ENCODE assay signal across 8 cellular contexts in the genomic region with DNA sequence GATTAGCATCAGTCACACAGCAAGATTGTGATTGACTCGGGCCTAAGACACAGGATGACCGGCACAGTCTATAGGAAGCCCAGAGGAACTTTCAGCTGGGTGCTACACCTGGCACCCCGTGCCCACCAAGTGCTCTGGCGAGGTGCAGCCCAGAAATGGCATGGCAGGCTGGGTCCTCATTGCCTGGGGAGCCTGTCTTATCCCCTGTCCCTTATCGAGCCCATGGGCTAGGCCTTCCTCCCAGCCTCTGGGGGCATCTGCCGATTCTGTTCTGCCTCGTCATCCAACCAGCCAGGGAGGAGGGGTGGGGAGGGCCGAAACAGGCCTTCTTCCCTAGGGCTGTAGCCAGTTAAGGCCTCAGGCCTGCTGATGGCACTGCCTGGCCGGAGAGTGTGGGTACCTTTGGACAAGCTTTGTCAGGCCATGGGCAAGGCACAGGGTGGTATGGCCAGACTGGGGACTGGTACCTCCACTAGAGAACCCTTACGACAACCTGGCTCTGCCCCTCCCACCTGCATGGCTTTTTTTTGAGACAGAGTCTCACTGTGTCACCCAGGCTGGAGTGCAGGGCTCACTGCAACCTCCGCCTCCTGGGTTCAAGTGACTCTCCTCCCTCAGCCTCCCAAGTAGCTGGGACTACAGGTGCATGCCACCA. TPM values are rescaled to one million over a fixed set of nuclear protein-coding genes. Genes with fewer than 3 reads are reported as not detected.
A peak's percentile ranks its signal among the peaks of the same experiment; 100 is the strongest.
DNase-seq lines count a peak whose midpoint lies in the region; ATAC-seq and TF ChIP-seq lines count a peak whose summit lies in the region.

No MANE protein-coding gene starts in this region.

- peaks cover 4% of the 10 kb centered on the region for H3K79me1 ChIP-seq in neuronal stem cell (ENCODE audit: low read depth, low read length)

- no peak overlapping the region for H3K14ac ChIP-seq in neuronal stem cell (ENCODE audit: low read length)

- ATAC-seq in HG02571 (IDR thresholded peaks at IDR 0.05; ENCODE audit: unreplicated experiment) (no peak), HG02885 (IDR thresholded peaks at IDR 0.05; ENCODE audit: poor library complexity, unreplicated experiment) (no peak)

- H3K9me3 ChIP-seq in breast epithelium: no peaks in the 10 kb centered on the region
- no peaks in the 10 kb centered on the region for H3K9me3 ChIP-seq in neuronal stem cell (replicated peaks in 1 of 2; ENCODE audit: control insufficient read depth in 2 of 2, insufficient read depth in 1 of 2, low read depth in 1 of 2, low read length in 2 of 2)
- H3K9me3 ChIP-seq in thyroid gland: no peaks in the 10 kb centered on the region

- H3K4me3 Mint-ChIP-seq in Calu3 (ENCODE audit: low read depth, unreplicated experiment): peak overlapping the region; percentile 93

- intact Hi-C loops in Calu3 (cut with micrococcal nuclease; ENCODE audit: unreplicated experiment): no loop called here
- intact Hi-C loops in breast epithelium (cut with DNase I; ENCODE audit: low total_unique reads): no loop called here
- intact Hi-C loops in thyroid gland (cut with DNase I): no loop called here

- no peak overlapping the region for H4K91ac ChIP-seq in neuronal stem cell (ENCODE audit: low read depth, low read length, poor library complexity)

- H3K36me3 Mint-ChIP-seq in Calu3 (ENCODE audit: insufficient read depth, unreplicated experiment): peaks cover 69% of the 10 kb centered on the region

- H2AK5ac ChIP-seq in neuronal stem cell (ENCODE audit: low read depth, low read length): no peak overlapping the region

- no peaks in the 10 kb centered on the region for H3K9me3 Mint-ChIP-seq in Calu3 (ENCODE audit: low read depth, unreplicated experiment)

- peak overlapping the region; percentile 96 for H3K4me3 ChIP-seq in NB4 (ENCODE audit: low read depth, low read length)
- H3K4me3 ChIP-seq in breast epithelium: peak overlapping the region; percentile 77 to 88 (median 84)
- peak overlapping the region in 1 of 2 donors; percentile 87 for H3K4me3 ChIP-seq in neuronal stem cell (ENCODE audit: low read length in 2 of 2)
- no peak overlapping the region for H3K4me3 ChIP-seq in thyroid gland (replicated peaks in 1 of 3)

- H3K4me2 ChIP-seq in neuronal stem cell (ENCODE audit: insufficient read depth, low read length, poor library complexity, severe bottlenecking): no peak overlapping the region

- H3K18ac ChIP-seq in neuronal stem cell (ENCODE audit: low read length): no peak overlapping the region

- no peak for DNase-seq in Calu3
- DNase-seq in NB4 (ENCODE audit: low read depth): peak; percentile 75
- no peak for DNase-seq in breast epithelium (ENCODE audit: low spot score in 2 of 2)
- no peak for DNase-seq in neuronal stem cell (ENCODE audit: low spot score)
- DNase-seq in GM13976 (ENCODE audit: low spot score): no peak
- DNase-seq in thyroid gland: no peak

- no peak overlapping the region for H2BK120ac ChIP-seq in neuronal stem cell (ENCODE audit: low read depth, low read length)

- H3K27me3 ChIP-seq in breast epithelium: no peaks in the 10 kb centered on the region
- peaks cover 0 to 5% (median 0%) of the 10 kb centered on the region in 3 experiments for H3K27me3 ChIP-seq in neuronal stem cell (ENCODE audit: control insufficient read depth in 3 of 3, insufficient read depth in 3 of 3, low read depth in 1 of 3, low read length in 3 of 3)
- H3K27me3 ChIP-seq in thyroid gland: no peaks in the 10 kb centered on the region

- H2AFZ ChIP-seq in neuronal stem cell (ENCODE audit: low read length): no peak overlapping the region

- no peak overlapping the region for H2BK5ac ChIP-seq in neuronal stem cell (ENCODE audit: low read length)

- no peak for TF ChIP-seq CTCF in Calu3 (IDR thresholded peaks at IDR 0.05; ENCODE audit: unreplicated experiment)
- no peak for TF ChIP-seq CTCF in NB4 (IDR thresholded peaks at IDR 0.05; ENCODE audit: low read depth, low read length)
- no peak for TF ChIP-seq CTCF in breast epithelium (IDR thresholded peaks at IDR 0.05)
- no peak for TF ChIP-seq CTCF in GM13976 (IDR thresholded peaks at IDR 0.05; ENCODE audit: borderline replicate concordance, control extremely low read depth, extremely low read depth, insufficient read depth, missing control alignments)
- TF ChIP-seq CTCF in thyroid gland (IDR thresholded peaks at IDR 0.05): no peak

- TF ChIP-seq POLR2A in NB4 (IDR thresholded peaks at IDR 0.05; ENCODE audit: extremely low read depth, insufficient read length) (no peak), breast epithelium (IDR thresholded peaks at IDR 0.05) (no peak), thyroid gland (IDR thresholded peaks at IDR 0.05) (no peak)

- H4K8ac ChIP-seq in neuronal stem cell (ENCODE audit: low read depth, low read length): no peak overlapping the region

- H3K36me3 ChIP-seq in breast epithelium: no peaks in the 10 kb centered on the region
- H3K36me3 ChIP-seq in neuronal stem cell (replicated peaks in 1 of 2; ENCODE audit: control insufficient read depth in 2 of 2, insufficient read depth in 2 of 2, low read length in 2 of 2): peaks cover 16 to 35% of the 10 kb centered on the region in 2 donors
- H3K36me3 ChIP-seq in thyroid gland: peaks cover 9 to 10% of the 10 kb centered on the region in 2 donors

- H3K27ac ChIP-seq in breast epithelium (peak overlapping the region; percentile 91 to 92), neuronal stem cell (replicated peaks; ENCODE audit: low read length) (no peak overlapping the region), thyroid gland (no peak overlapping the region)

- in situ Hi-C loops in GM13976 (cut with MboI; ENCODE audit: low sequenced_read_pairs, unreplicated experiment): no loop called here

- no peak overlapping the region for H3K9ac ChIP-seq in neuronal stem cell (ENCODE audit: low read depth, low read length, poor library complexity)

- peak overlapping the region; percentile 26 for H3K23ac ChIP-seq in neuronal stem cell (ENCODE audit: low read depth, low read length, poor library complexity)

- no peak overlapping the region for H2BK12ac ChIP-seq in neuronal stem cell (ENCODE audit: low read length)

- H3K4me1 ChIP-seq in breast epithelium (peaks cover 5 to 17% of the 10 kb centered on the region in 2 donors), neuronal stem cell (ENCODE audit: control insufficient read depth in 2 of 2, insufficient read depth in 1 of 2, low read depth in 1 of 2, low read length in 2 of 2) (peaks cover 15 to 16% of the 10 kb centered on the region in 2 donors), thyroid gland (peaks cover 13% of the 10 kb centered on the region in 2 donors)

- H3K27ac Mint-ChIP-seq in Calu3 (ENCODE audit: unreplicated experiment): peak overlapping the region; percentile 100

- H3K4ac ChIP-seq in neuronal stem cell (ENCODE audit: low read length): no peak overlapping the region

- no TSS peak for BruUV-seq in Calu3 (replicated peaks; lab: Mats Ljungman, UMichigan)

- peaks cover 34% of the 10 kb centered on the region for H3K4me1 Mint-ChIP-seq in Calu3 (ENCODE audit: low read depth, unreplicated experiment)

- H2BK15ac ChIP-seq in neuronal stem cell (ENCODE audit: low read length): no peak overlapping the region

- CTCF ChIA-PET in Calu3 (lab: Charles Lee): interaction anchor here (1.2 to 3.6 kb wide), 3 partner anchors 25 to 100 kb away, joined by 3 to 33 read pairs (median 23); no protein-coding TSS in a partner anchor

- H3K27me3 Mint-ChIP-seq in Calu3 (ENCODE audit: unreplicated experiment): peaks cover 12% of the 10 kb centered on the region

- no CpG with 5 or more reads among the region's 11 CpGs for WGBS in neuronal stem cell (ENCODE audit: extremely low coverage in 2 of 2, insufficient read length in 2 of 2, insufficient replicate concordance in 1 of 2), 2 donors
- WGBS in thyroid gland, 2 donors: 82 to 94% methylated on average over 8 to 9 of the region's 11 CpGs

RNA-seq across cellular contexts. Expression of a gene that starts 1.6 kb away (rescaled TPM):
- total RNA-seq in Calu3 (2022): 64.6 and 72.6 TPM in 2 replicates
- total RNA-seq in breast epithelium: 10 to 100 TPM; 21.3 to 25.0 (median 22.1) TPM
- polyA plus RNA-seq in neuronal stem cell (2013, experiment 1 of 2): 27.8 TPM
- 27.7 TPM for polyA plus RNA-seq in neuronal stem cell (2013, experiment 2 of 2)
- 10 to 100 TPM; 14.0 to 27.8 (median 18.8) TPM for total RNA-seq in thyroid gland

RNA-seq across cellular contexts. Expression of a gene that starts 18.6 kb away (rescaled TPM):
- 25.2 and 27.6 TPM in 2 replicates for total RNA-seq in Calu3 (2022)
- total RNA-seq in breast epithelium: 1 to 10 TPM in 2 of 3 donors, under 1 TPM in 1; 0.48 to 2.0 (median 1.3) TPM
- polyA plus RNA-seq in neuronal stem cell (2013, experiment 1 of 2): 26.8 TPM
- polyA plus RNA-seq in neuronal stem cell (2013, experiment 2 of 2): 26.8 TPM
- 1 to 10 TPM; 1.4 to 4.7 (median 4.2) TPM for total RNA-seq in thyroid gland

RNA-seq across cellular contexts. Expression of a gene that starts 18.7 kb away (rescaled TPM):
- total RNA-seq in Calu3 (2022) (14.3 and 20.2 TPM in 2 replicates), breast epithelium (1 to 10 TPM in 2 of 3 donors, under 1 TPM in 1; 0.64 to 2.9 (median 2.6) TPM), thyroid gland (1 to 10 TPM in 2 of 4 donors, under 1 TPM in 1, not detected in 1; 0.42 to 2.6 (median 1.1) TPM)
- polyA plus RNA-seq in neuronal stem cell (2013, experiment 1 of 2): 2.1 TPM
- 2.5 TPM for polyA plus RNA-seq in neuronal stem cell (2013, experiment 2 of 2)

RNA-seq across cellular contexts. Expression of a gene that starts 27.6 kb away (rescaled TPM):
- total RNA-seq in Calu3 (2022) (not detected in 2 replicates), breast epithelium (not detected), thyroid gland (not detected)
- not detected for polyA plus RNA-seq in neuronal stem cell (2013, experiment 1 of 2)
- polyA plus RNA-seq in neuronal stem cell (2013, experiment 2 of 2): not detected

RNA-seq across cellular contexts. Expression of a gene that starts 43.8 kb away (rescaled TPM):
- total RNA-seq in Calu3 (2022) (0.19 and 0.64 TPM in 2 replicates), breast epithelium (not detected), thyroid gland (not detected)
- polyA plus RNA-seq in neuronal stem cell (2013, experiment 1 of 2): not detected
- polyA plus RNA-seq in neuronal stem cell (2013, experiment 2 of 2): not detected

Comparison
In these comparisons a context has a peak if more than half of its experiments do, and no peak if none do; other contexts are left out.
1. H3K4me3 ChIP-seq: peak in NB4 (single experiment) and breast epithelium (3 of 3); none in thyroid gland (0 of 3).
2. H3K27ac ChIP-seq: peak in breast epithelium (2 of 2); none in neuronal stem cell (single experiment) and thyroid gland (0 of 3).